Comparison of ENCODE assay signal across 8 cellular contexts in genomic region chr12:121576851-121577391, GRCh38. TPM values are rescaled to one million over a fixed set of nuclear protein-coding genes. Genes with fewer than 3 reads are reported as not detected.
DNase-seq lines count a peak whose midpoint lies in the region; ATAC-seq, FAIRE-seq and TF ChIP-seq lines count a peak whose summit lies in the region.

No MANE protein-coding gene starts in this region.

- FAIRE-seq in GM12878 (lab: Jason Lieb, UNC) = no peak

- no peaks in the 10 kb centered on the region for H3K9me3 ChIP-seq in GM12878 (replicated peaks; ENCODE audit: control insufficient read depth, insufficient read depth, low read length)

- no peak for TF ChIP-seq RAD21 in GM12878 (IDR thresholded peaks at IDR 0.05; ENCODE audit: insufficient read depth, low read depth, low read length)

- H3K79me2 ChIP-seq in ACC112 (ENCODE audit: control insufficient read depth, insufficient read depth, low read length, unreplicated experiment) (peaks cover 3% of the 10 kb centered on the region), GM12878 (ENCODE audit: control insufficient read depth, insufficient read depth, low read length) (peaks cover 14% of the 10 kb centered on the region)

- H3K36me3 ChIP-seq in ACC112 (ENCODE audit: insufficient read depth, low read length) (peaks cover 7% of the 10 kb centered on the region; the same call in 1 of the 2 replicates), GM12878 (ENCODE audit: control insufficient read depth in 2 of 2, insufficient read depth in 2 of 2, low read length in 1 of 2) (no peaks in the 10 kb centered on the region; a peak in 1 of 4 replicates)

- WGBS in GM12878 (ENCODE audit: insufficient coverage, insufficient replicate concordance, low lambda C conversion rate, missing lambda C conversion rate) = 31% methylated on average over 4 of the region's 4 CpGs

- BruUV-seq in GM12878 (replicated peaks; lab: Mats Ljungman, UMichigan) = no TSS peak

- TF ChIP-seq CTCF in GM12878 (IDR thresholded peaks at IDR 0.05 in 2 of 3, conservative IDR thresholded peaks at IDR 0.05 in 1 of 3; ENCODE audit: control insufficient read depth in 2 of 3, extremely low read depth in 1 of 3, insufficient read depth in 1 of 3, low read depth in 3 of 3, low read length in 3 of 3) = no peak

- peaks cover 30% of the 10 kb centered on the region for H3K4me1 ChIP-seq in ACC112 (ENCODE audit: control insufficient read depth, insufficient read depth, low read length, unreplicated experiment)
- peaks cover 19% of the 10 kb centered on the region for H3K4me1 ChIP-seq in GM12878 (ENCODE audit: control insufficient read depth, insufficient read depth, low read length)

- H3K4me2 ChIP-seq in GM12878 (ENCODE audit: control insufficient read depth, insufficient read depth) = peak overlapping the region; percentile 47

- DNase-seq in HCEC 1CT (peak; percentile 87), GM12878 (ENCODE audit: low read depth, low spot score) (no peak), kidney glomerular epithelial cell (lab: John Stamatoyannopoulos, UW) (peak; percentile 76), NCI-H446 (lab: John Stamatoyannopoulos, UW) (no peak)
- DNase-seq in activated effector memory CD4-positive, alpha-beta T cell treated with anti-CD3 and anti-CD28 coated beads, Interleukin-2, amount 50 U/mL, for 16 hours = no peak
- no peak for DNase-seq in activated CD4-positive, alpha-beta T cell treated with anti-CD3 and anti-CD28 coated beads, Interleukin-2, amount 50 U/mL, for 1 hour

- ATAC-seq in GM12878 (peak; percentile 48), GM21515 (IDR thresholded peaks at IDR 0.05; ENCODE audit: unreplicated experiment) (no peak)

- no peaks in the 10 kb centered on the region for H3K27me3 ChIP-seq in ACC112 (ENCODE audit: insufficient read depth, low read length)
- H3K27me3 ChIP-seq in GM12878 (replicated peaks in 1 of 2; ENCODE audit: control insufficient read depth in 2 of 2, insufficient read depth in 2 of 2, low read length in 1 of 2) = no peaks in the 10 kb centered on the region

- in situ Hi-C loops in GM12878 (cut with MboI) = no loop called here

- CTCF ChIA-PET in GM12878 (lab: Yijun Ruan, JAX) = interaction anchor here (0.6 to 5.1 kb wide), 16 partner anchors 9 to 118 kb away, joined by 3 to 40 read pairs (median 4); partner anchors contain the start of gene MORN3

- RAD21 ChIA-PET in GM12878 (lab: Charles Lee; ENCODE audit: unreplicated experiment) = interaction anchor here (0.9 to 5.8 kb wide), 16 partner anchors 13 to 110 kb away, joined by 3 to 51 read pairs (median 4); partner anchors contain the start of gene ORAI1

- TF ChIP-seq POLR2A in GM12878 (IDR thresholded peaks at IDR 0.05; ENCODE audit: low read depth, low read length) = no peak

- H4K20me1 ChIP-seq in GM12878 (ENCODE audit: control insufficient read depth, insufficient read depth) = no peaks in the 10 kb centered on the region

- POLR2A ChIA-PET in GM12878 (lab: Charles Lee) = interaction anchor here (0.5 to 8.1 kb wide), 16 partner anchors 9 to 319 kb away, joined by 3 to 87 read pairs (median 4); no protein-coding TSS in a partner anchor

- H2AFZ ChIP-seq in ACC112 (ENCODE audit: low read length, unreplicated experiment) (no peak overlapping the region), GM12878 (ENCODE audit: control insufficient read depth, low read depth, low read length) (no peak overlapping the region; the same call in 1 of the 2 replicates)

- H3K9ac ChIP-seq in GM12878 (ENCODE audit: control insufficient read depth, insufficient read depth, low read length) = no peak overlapping the region

- intact Hi-C loops in GM12878 (cut with micrococcal nuclease; ENCODE audit: unreplicated experiment) = no loop called here

- H3K4me3 ChIP-seq in ACC112 (ENCODE audit: low read depth, low read length) = peak overlapping the region; percentile 27
- H3K4me3 ChIP-seq in GM12878 = peak overlapping the region; percentile 45

- H3K27ac ChIP-seq in ACC112 (ENCODE audit: low read depth, low read length) = peak overlapping the region; percentile 78
- peak overlapping the region; percentile 50 for H3K27ac ChIP-seq in GM12878 (ENCODE audit: control insufficient read depth, insufficient read depth)

- no peak for TF ChIP-seq EP300 in GM12878 (IDR thresholded peaks at IDR 0.05; ENCODE audit: borderline replicate concordance in 1 of 2, control insufficient read depth in 1 of 2, low read depth in 2 of 2, low read length in 2 of 2)

- SMC1A ChIA-PET in GM12878 (lab: Charles Lee; ENCODE audit: uncharacterized antibody, unreplicated experiment) = interaction anchor here (0.7 to 7.3 kb wide), 16 partner anchors 9 to 110 kb away, joined by 3 to 48 read pairs (median 4); no protein-coding TSS in a partner anchor

TF ChIP-seq in GM12878, 131 proteins besides CTCF, POLR2A, EP300 and RAD21 (continues in another document):
- TF ChIP-seq MEF2B (IDR thresholded peaks at IDR 0.05; ENCODE audit: partially characterized antibody, poor library complexity, severe bottlenecking) = peak; percentile 90
- TF ChIP-seq TBL1XR1 (IDR thresholded peaks at IDR 0.05; ENCODE audit: low read depth, low read length) = 0 out of 2 replicates have a peak, but pooled peaks have one; percentile 77
- TF ChIP-seq RUNX3 (IDR thresholded peaks at IDR 0.05; ENCODE audit: low read length) = peak; percentile 56; the same call in 1 of the 2 replicates
- no peak for TF ChIP-seq ZNF207 (IDR thresholded peaks at IDR 0.05; ENCODE audit: borderline replicate concordance)
- 0 out of 2 replicates have a peak, but pooled peaks have one; percentile 54 for TF ChIP-seq CHD2 (IDR thresholded peaks at IDR 0.05; ENCODE audit: borderline replicate concordance, low read depth, low read length)
- no peak for TF ChIP-seq SP1 (IDR thresholded peaks at IDR 0.05; ENCODE audit: low read depth, low read length)
- TF ChIP-seq SUZ12 (IDR thresholded peaks at IDR 0.05; ENCODE audit: unreplicated experiment) = no peak
- no peak for TF ChIP-seq ZNF384 (IDR thresholded peaks at IDR 0.05; ENCODE audit: borderline replicate concordance, low read depth, low read length)
- TF ChIP-seq MTA2 (IDR thresholded peaks at IDR 0.05; ENCODE audit: low read depth) = 0 out of 2 replicates have a peak, but pooled peaks have one; percentile 14
- peak; percentile 69; the same call in 1 of the 2 replicates for TF ChIP-seq RELB (IDR thresholded peaks at IDR 0.05; ENCODE audit: low read depth)

RNA-seq across cellular contexts. Expression of gene KDM2B, which starts 3.9 kb away (rescaled TPM):
- total RNA-seq in GM12878 (2013; cell fraction: nucleolus; rRNA removed) = 634 and 686 TPM in 2 replicates
- total RNA-seq in GM12878 (2014; rRNA removed) = 57.9 and 62.9 TPM in 2 replicates
- 33.0 and 34.1 TPM in 2 replicates for total RNA-seq in GM12878 (2014; rRNA removed; fragmentation: Illumina TruSeq; extraction: Trizol)
- total RNA-seq in GM12878 (2021) = 76.3 and 87.6 TPM in 2 replicates
- 76.8 TPM for polyA plus RNA-seq in GM12878 (2011; ENCODE audit: low read depth)
- polyA plus RNA-seq in GM12878 (2011; rRNA removed) = 67.9 and 124 TPM in 2 replicates
- 103 and 121 TPM in 2 replicates for polyA plus RNA-seq in GM12878 (2011; cell fraction: cytosol; rRNA removed)
- 380 and 393 TPM in 2 replicates for polyA plus RNA-seq in GM12878 (2011; cell fraction: nucleus; rRNA removed)
- polyA plus RNA-seq in GM12878 (2012) = 81.7 and 83.4 TPM in 2 replicates
- 31.7 and 46.7 TPM in 2 replicates for polyA plus RNA-seq in GM12878 (2014; fragmentation: Illumina TruSeq; extraction: Trizol)
- 10 to 100 TPM; 13.6 to 14.7 TPM for polyA plus RNA-seq in GM12878 (2014; fragmentation: Nextera tagmentation; extraction: Ambion mirVana)
- 72.8 and 77.4 TPM in 2 replicates for polyA plus RNA-seq in GM12878 (2014; rRNA removed)
- polyA plus RNA-seq in GM12878 (2016; fragmentation: Nextera tagmentation; extraction: Ambion mirVana) = 10 to 100 TPM; 31.8 to 34.0 TPM
- 395 and 503 TPM in 2 replicates for polyA minus RNA-seq in GM12878 (2011; rRNA and poly(A)+ RNA removed)
- 82.7 and 85.4 TPM in 2 replicates for polyA minus RNA-seq in GM12878 (2011; cell fraction: cytosol; rRNA and poly(A)+ RNA removed)
- 171 and 227 TPM in 2 replicates for polyA minus RNA-seq in GM12878 (2011; cell fraction: nucleus; rRNA and poly(A)+ RNA removed)

RNA-seq across cellular contexts. Expression of gene ORAI1, which starts 49.4 kb away (rescaled TPM):
- total RNA-seq in GM12878 (2013; cell fraction: nucleolus; rRNA removed) = 13.1 and 15.8 TPM in 2 replicates
- total RNA-seq in GM12878 (2014; rRNA removed) = 9.7 and 16.4 TPM in 2 replicates
- 7.1 and 8.2 TPM in 2 replicates for total RNA-seq in GM12878 (2014; rRNA removed; fragmentation: Illumina TruSeq; extraction: Trizol)
- total RNA-seq in GM12878 (2021) = 31.0 and 32.2 TPM in 2 replicates
- polyA plus RNA-seq in GM12878 (2011; ENCODE audit: low read depth) = 6.5 TPM
- 4.8 and 15.3 TPM in 2 replicates for polyA plus RNA-seq in GM12878 (2011; rRNA removed)
- 28.4 and 36.0 TPM in 2 replicates for polyA plus RNA-seq in GM12878 (2011; cell fraction: cytosol; rRNA removed)
- 20.8 and 24.1 TPM in 2 replicates for polyA plus RNA-seq in GM12878 (2011; cell fraction: nucleus; rRNA removed)
- polyA plus RNA-seq in GM12878 (2012) = 21.7 and 23.1 TPM in 2 replicates
- polyA plus RNA-seq in GM12878 (2014; fragmentation: Illumina TruSeq; extraction: Trizol) = 2.6 and 6.5 TPM in 2 replicates
- polyA plus RNA-seq in GM12878 (2014; fragmentation: Nextera tagmentation; extraction: Ambion mirVana) = 1 to 10 TPM; 5.5 to 6.1 TPM
- 33.1 and 39.2 TPM in 2 replicates for polyA plus RNA-seq in GM12878 (2014; rRNA removed)
- 10 to 100 TPM in 1 of 2 experiments, 1 to 10 TPM in 1; 7.7 to 25.1 TPM for polyA plus RNA-seq in GM12878 (2016; fragmentation: Nextera tagmentation; extraction: Ambion mirVana)
- 21.7 and 34.6 TPM in 2 replicates for polyA minus RNA-seq in GM12878 (2011; rRNA and poly(A)+ RNA removed)
- polyA minus RNA-seq in GM12878 (2011; cell fraction: cytosol; rRNA and poly(A)+ RNA removed) = 25.1 and 28.5 TPM in 2 replicates
- 7.7 and 21.1 TPM in 2 replicates for polyA minus RNA-seq in GM12878 (2011; cell fraction: nucleus; rRNA and poly(A)+ RNA removed)

Comparison
In these comparisons a context has a peak if more than half of its experiments do, and no peak if none do; other contexts are left out.
1. DNase-seq: peak in HCEC 1CT (single experiment) and kidney glomerular epithelial cell (single experiment); none in GM12878 (single experiment), activated effector memory CD4-positive, alpha-beta T cell treated with anti-CD3 and anti-CD28 coated beads, Interleukin-2, amount 50 U/mL, for 16 hours (single experiment), activated CD4-positive, alpha-beta T cell treated with anti-CD3 and anti-CD28 coated beads, Interleukin-2, amount 50 U/mL, for 1 hour (single experiment) and NCI-H446 (0 of 2).